In the genomic region with DNA sequence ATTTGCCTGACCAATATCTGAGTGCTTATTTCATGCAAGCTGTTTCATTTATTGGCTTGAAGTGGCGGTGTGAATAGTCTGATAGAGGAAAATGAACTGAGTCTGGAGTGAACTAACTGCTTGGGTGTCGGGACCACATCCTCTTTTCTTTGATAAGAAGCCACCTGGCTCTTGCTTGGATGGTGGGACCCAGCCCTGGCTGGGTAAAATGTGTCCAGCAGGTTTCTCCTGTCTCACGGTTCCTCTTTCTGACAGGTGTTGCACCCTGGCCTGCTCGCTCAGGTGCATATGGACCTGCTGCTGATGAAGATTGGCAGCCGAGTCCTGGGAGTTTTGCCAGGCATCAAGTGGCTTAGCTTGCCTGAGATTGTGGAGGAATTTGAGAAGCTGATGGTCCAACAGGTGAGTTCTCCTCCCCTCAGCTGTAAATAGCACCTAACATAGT, we compare ENCODE assay signal across 8 cellular contexts. TPM values are rescaled to one million over a fixed set of nuclear protein-coding genes. Genes with fewer than 3 reads are reported as not detected.
DNase-seq lines count a peak whose midpoint lies in the region; ATAC-seq and TF ChIP-seq lines count a peak whose summit lies in the region.

No MANE protein-coding gene starts in this region.

- no peaks in the 10 kb centered on the region for H3K27me3 ChIP-seq in CD4-positive, CD25-positive, alpha-beta regulatory T cell (ENCODE audit: control insufficient read depth, insufficient read depth, low read length)
- H3K27me3 ChIP-seq in esophagus muscularis mucosa = no peaks in the 10 kb centered on the region

- no peaks in the 10 kb centered on the region for H3K9me3 ChIP-seq in CD4-positive, CD25-positive, alpha-beta regulatory T cell (ENCODE audit: control insufficient read depth in 2 of 2, low read length in 2 of 2)
- no peaks in the 10 kb centered on the region for H3K9me3 ChIP-seq in esophagus muscularis mucosa

- ATAC-seq in CD4-positive, CD25-positive, alpha-beta regulatory T cell (ENCODE audit: low read depth in 2 of 2) = no peak
- peak; percentile 28 for ATAC-seq in GM19351 (IDR thresholded peaks at IDR 0.05; ENCODE audit: unreplicated experiment)

- no peak for TF ChIP-seq POLR2A in esophagus muscularis mucosa (IDR thresholded peaks at IDR 0.05; ENCODE audit: low read depth)

- WGBS in esophagus muscularis mucosa = 92% methylated on average over 5 of the region's 5 CpGs

- no peak for DNase-seq in CD4-positive, CD25-positive, alpha-beta regulatory T cell
- DNase-seq in NCI-H2171 treated with DMSO at 0.1 percent for 48 hours (lab: John Stamatoyannopoulos, UW) (peak; percentile 85), esophagus muscularis mucosa (ENCODE audit: extremely low spot score) (no peak), NCI-H446 (lab: John Stamatoyannopoulos, UW) (no peak), dermis blood vessel endothelial cell (no peak), AG08396 (ENCODE audit: low spot score) (no peak), COLO829 (ENCODE audit: low spot score) (no peak)

- peak overlapping the region; percentile 87 to 91 (median 90) for H3K4me3 Mint-ChIP-seq in CD4-positive, CD25-positive, alpha-beta regulatory T cell

- H3K9me3 Mint-ChIP-seq in CD4-positive, CD25-positive, alpha-beta regulatory T cell = no peaks in the 10 kb centered on the region

- no peak for TF ChIP-seq EP300 in esophagus muscularis mucosa (IDR thresholded peaks at IDR 0.05)

- peak overlapping the region; percentile 55 for H3K4me3 ChIP-seq in CD4-positive, CD25-positive, alpha-beta regulatory T cell (ENCODE audit: low read depth, low read length)
- peak overlapping the region in 2 of 4 donors; percentile 75 to 77 for H3K4me3 ChIP-seq in esophagus muscularis mucosa

- H3K27ac ChIP-seq in CD4-positive, CD25-positive, alpha-beta regulatory T cell (ENCODE audit: insufficient read depth, low read length, poor library complexity, severe bottlenecking) = peak overlapping the region; percentile 74
- H3K27ac ChIP-seq in esophagus muscularis mucosa (replicated peaks in 1 of 4) = peak overlapping the region; percentile 84 to 91 (median 88)

- intact Hi-C loops in esophagus muscularis mucosa (cut with DNase I) = loop anchor here (10.0 kb wide), 1 partner anchor 280 kb away; a partner anchor contains a TSS

- H3K36me3 Mint-ChIP-seq in CD4-positive, CD25-positive, alpha-beta regulatory T cell = peaks cover 18% of the 10 kb centered on the region

- peaks cover 8% of the 10 kb centered on the region for H3K36me3 ChIP-seq in CD4-positive, CD25-positive, alpha-beta regulatory T cell (ENCODE audit: control insufficient read depth, insufficient read depth, low read length)
- peaks cover 0 to 30% (median 19%) of the 10 kb centered on the region in 4 donors for H3K36me3 ChIP-seq in esophagus muscularis mucosa

- TF ChIP-seq CTCF in esophagus muscularis mucosa (IDR thresholded peaks at IDR 0.05) = no peak

- peaks cover 0 to 49% (median 35%) of the 10 kb centered on the region in 4 donors for H3K4me1 Mint-ChIP-seq in CD4-positive, CD25-positive, alpha-beta regulatory T cell

- peaks cover 4% of the 10 kb centered on the region for H3K27me3 Mint-ChIP-seq in CD4-positive, CD25-positive, alpha-beta regulatory T cell

- H3K4me1 ChIP-seq in CD4-positive, CD25-positive, alpha-beta regulatory T cell (ENCODE audit: control insufficient read depth, insufficient read depth, low read length, poor library complexity, severe bottlenecking) = peaks cover 22% of the 10 kb centered on the region
- peaks cover 28 to 48% (median 40%) of the 10 kb centered on the region in 4 donors for H3K4me1 ChIP-seq in esophagus muscularis mucosa

- H3K27ac Mint-ChIP-seq in CD4-positive, CD25-positive, alpha-beta regulatory T cell = peak overlapping the region in 2 of 3 donors; percentile 85 to 86

RNA-seq across cellular contexts. Expression of a gene that starts 1.6 kb away (rescaled TPM):
- total RNA-seq in CD4-positive, CD25-positive, alpha-beta regulatory T cell = 14.3 TPM
- polyA plus RNA-seq in CD4-positive, CD25-positive, alpha-beta regulatory T cell = 10 to 100 TPM; 29.9 to 35.2 (median 32.1) TPM
- total RNA-seq in esophagus muscularis mucosa = 10 to 100 TPM; 19.2 to 43.5 (median 26.8) TPM
- total RNA-seq in dermis blood vessel endothelial cell = 30.6 and 44.2 TPM in 2 replicates

RNA-seq across cellular contexts. Expression of a gene that starts 22.1 kb away (rescaled TPM):
- total RNA-seq in CD4-positive, CD25-positive, alpha-beta regulatory T cell = 91.5 TPM
- 100 to 1,000 TPM; 388 to 529 (median 432) TPM for polyA plus RNA-seq in CD4-positive, CD25-positive, alpha-beta regulatory T cell
- total RNA-seq in esophagus muscularis mucosa (100 to 1,000 TPM; 235 to 279 (median 262) TPM), dermis blood vessel endothelial cell (124 and 217 TPM in 2 replicates)

RNA-seq across cellular contexts. Expression of a gene that starts 33.8 kb away (rescaled TPM):
- total RNA-seq in CD4-positive, CD25-positive, alpha-beta regulatory T cell = not detected
- polyA plus RNA-seq in CD4-positive, CD25-positive, alpha-beta regulatory T cell = not detected
- total RNA-seq in esophagus muscularis mucosa = 10 to 100 TPM; 46.4 to 77.2 (median 59.2) TPM
- 0.14 and 1.0 TPM in 2 replicates for total RNA-seq in dermis blood vessel endothelial cell

Comparison
In these comparisons a context has a peak if more than half of its experiments do, and no peak if none do; other contexts are left out.
1. RNA of a gene that starts 33.8 kb away (total RNA-seq): 46.4 to 77.2 TPM in esophagus muscularis mucosa; 0.14 to 1.0 TPM in dermis blood vessel endothelial cell and not detected in CD4-positive, CD25-positive, alpha-beta regulatory T cell (single experiment); every median in the first group is over 10 times any median in the second.